ENCODE assay signal across 1 cellular context in genomic region chr9:137086531-137087408, GRCh38.
TF ChIP-seq lines count a peak whose summit lies in the region.

Gene MAN1B1, plus strand, starts transcription at chr9:137086985. Its CDS starts 15 bp downstream, at chr9:137087000.

TF ChIP-seq in HepG2, 621 proteins besides CTCF, POLR2A, EP300 and RAD21 (continued from another document and continues in another):
- no peak for TF ChIP-seq THAP8 (CRISPR knock-in tag; IDR thresholded peaks at IDR 0.05; ENCODE audit: borderline replicate concordance)
- peak; percentile 85; the same call in 1 of the 2 replicates for TF ChIP-seq ZNF800 (CRISPR knock-in tag; IDR thresholded peaks at IDR 0.05)
- no peak for TF ChIP-seq ZNF101 (CRISPR knock-in tag; IDR thresholded peaks at IDR 0.05; ENCODE audit: borderline replicate concordance, low read depth)
- TF ChIP-seq ZNF709 (CRISPR knock-in tag; IDR thresholded peaks at IDR 0.05), result peak; percentile 52; the same call in 1 of the 2 replicates
- no peak for TF ChIP-seq RBM22 (optimal IDR thresholded peaks at IDR 0.05; ENCODE audit: low read length)
- TF ChIP-seq MXD1 (CRISPR knock-in tag; IDR thresholded peaks at IDR 0.05), result peak; percentile 99
- no peak for TF ChIP-seq ZNF781 (CRISPR knock-in tag; IDR thresholded peaks at IDR 0.05; ENCODE audit: borderline replicate concordance, not compliant biosample characterization)
- TF ChIP-seq AGO2 (optimal IDR thresholded peaks at IDR 0.05; ENCODE audit: low read depth, low read length), result peak; percentile 85
- peak; percentile 97 for TF ChIP-seq SAP130 (CRISPR knock-in tag; IDR thresholded peaks at IDR 0.05; ENCODE audit: low read depth)
- TF ChIP-seq ZNF605 (CRISPR knock-in tag; IDR thresholded peaks at IDR 0.05), result peak; percentile 87
- TF ChIP-seq TBP (CRISPR knock-in tag; IDR thresholded peaks at IDR 0.05), result no peak
- TF ChIP-seq ZNF224 (CRISPR knock-in tag; IDR thresholded peaks at IDR 0.05), result no peak
- TF ChIP-seq SMC3 (IDR thresholded peaks at IDR 0.05; ENCODE audit: low read length), result no peak
- no peak for TF ChIP-seq ZNF530 (CRISPR knock-in tag; IDR thresholded peaks at IDR 0.05; ENCODE audit: low read depth)
- 0 out of 2 replicates have a peak, but pooled peaks have one; percentile 5 for TF ChIP-seq MAZ (IDR thresholded peaks at IDR 0.05; ENCODE audit: borderline replicate concordance, low read depth, low read length)
- peak; percentile 78 for TF ChIP-seq MAZ (CRISPR knock-in tag; IDR thresholded peaks at IDR 0.05; ENCODE audit: low read depth)
- TF ChIP-seq ZNF577 (CRISPR knock-in tag; IDR thresholded peaks at IDR 0.05; ENCODE audit: borderline replicate concordance, low read depth), result no peak
- no peak for TF ChIP-seq ZBTB37 (CRISPR knock-in tag; IDR thresholded peaks at IDR 0.05)
- no peak; the same call in 1 of the 2 replicates for TF ChIP-seq CREB3 (CRISPR knock-in tag; IDR thresholded peaks at IDR 0.05)
- TF ChIP-seq ZKSCAN8 (CRISPR knock-in tag; IDR thresholded peaks at IDR 0.05; ENCODE audit: borderline replicate concordance), result no peak; the same call in 1 of the 2 replicates
- peak; percentile 81 for TF ChIP-seq YEATS4 (CRISPR knock-in tag; IDR thresholded peaks at IDR 0.05; ENCODE audit: borderline replicate concordance)
- TF ChIP-seq AGO1 (IDR thresholded peaks at IDR 0.05; ENCODE audit: low read depth, low read length, poor library complexity, severe bottlenecking), result peak; percentile 89
- no peak for TF ChIP-seq PAWR (CRISPR knock-in tag; IDR thresholded peaks at IDR 0.05; ENCODE audit: borderline replicate concordance)
- no peak for TF ChIP-seq GRHL1 (CRISPR knock-in tag; conservative IDR thresholded peaks at IDR 0.05)
- no peak for TF ChIP-seq ZSCAN25 (CRISPR knock-in tag; IDR thresholded peaks at IDR 0.05)
- TF ChIP-seq E2F2 (CRISPR knock-in tag; IDR thresholded peaks at IDR 0.05; ENCODE audit: borderline replicate concordance), result no peak; the same call in 1 of the 2 replicates
- TF ChIP-seq RNF219 (CRISPR knock-in tag; IDR thresholded peaks at IDR 0.05), result no peak
- peak; percentile 93; the same call in 1 of the 2 replicates for TF ChIP-seq MXD3 (CRISPR knock-in tag; IDR thresholded peaks at IDR 0.05)
- TF ChIP-seq ZNF547 (CRISPR knock-in tag; IDR thresholded peaks at IDR 0.05), result peak; percentile 73; the same call in 1 of the 2 replicates
- TF ChIP-seq E2F1 (CRISPR knock-in tag; IDR thresholded peaks at IDR 0.05), result peak; percentile 86
- TF ChIP-seq YY1 (IDR thresholded peaks at IDR 0.05; ENCODE audit: insufficient read depth, insufficient replicate concordance, low read depth, low read length), result peak; percentile 90
- peak; percentile 66 for TF ChIP-seq TEAD3 (CRISPR knock-in tag; optimal IDR thresholded peaks at IDR 0.05; ENCODE audit: borderline replicate concordance)
- peak; percentile 28 to 65; a peak in 3 of 4 replicates for TF ChIP-seq HMGXB4 (CRISPR knock-in tag; IDR thresholded peaks at IDR 0.05; ENCODE audit: borderline replicate concordance in 1 of 2, low read depth in 1 of 2)
- no peak for TF ChIP-seq ZSCAN22 (CRISPR knock-in tag; IDR thresholded peaks at IDR 0.05)
- no peak for TF ChIP-seq ZKSCAN1 (IDR thresholded peaks at IDR 0.05; ENCODE audit: low read length)
- no peak for TF ChIP-seq MLXIP (CRISPR knock-in tag; IDR thresholded peaks at IDR 0.05; ENCODE audit: borderline replicate concordance)
- TF ChIP-seq HINFP (CRISPR knock-in tag; IDR thresholded peaks at IDR 0.05; ENCODE audit: low read depth), result no peak; the same call in 1 of the 2 replicates
- TF ChIP-seq ZNF143 (CRISPR knock-in tag; IDR thresholded peaks at IDR 0.05), result 0 out of 2 replicates have a peak, but pooled peaks have one; percentile 28
